Comparison of ENCODE assay signal across 8 cellular contexts in genomic region chr1:36400514-36400824, GRCh38. TPM values are rescaled to one million over a fixed set of nuclear protein-coding genes. Genes with fewer than 3 reads are reported as not detected.
DNase-seq lines count a peak whose midpoint lies in the region; FAIRE-seq and TF ChIP-seq lines count a peak whose summit lies in the region.

No MANE protein-coding gene starts in this region.

- peaks cover 4% of the 10 kb centered on the region for H3K36me3 Mint-ChIP-seq in nephron (ENCODE audit: low read depth)

- H3K9me3 ChIP-seq in A673 (ENCODE audit: low read depth, low read length, poor library complexity, severe bottlenecking) (no peaks in the 10 kb centered on the region), HUES48 (ENCODE audit: control insufficient read depth, insufficient read depth, low read length) (no peaks in the 10 kb centered on the region), kidney (ENCODE audit: control insufficient read depth in 1 of 2, low read length in 2 of 2) (no peaks in the 10 kb centered on the region)

- peak overlapping the region; percentile 93 to 97 (median 94) for H3K4me3 Mint-ChIP-seq in nephron

- no peaks in the 10 kb centered on the region for H3K9me3 Mint-ChIP-seq in nephron

- BruUV-seq in A673 (replicated peaks; lab: Mats Ljungman, UMichigan), result no TSS peak

- POLR2A ChIA-PET in A673 (lab: Charles Lee; ENCODE audit: low non-redundant PET), result interaction anchor here (1.5 kb wide), 1 partner anchor 14 kb away, joined by 5 read pairs; no protein-coding TSS in a partner anchor

- H3K4me1 Mint-ChIP-seq in nephron, result peaks cover 30% of the 10 kb centered on the region

- no peak overlapping the region for H3K9ac ChIP-seq in HUES48 (ENCODE audit: low read depth, low read length)
- no peak overlapping the region for H3K9ac ChIP-seq in kidney (ENCODE audit: low read length in 2 of 2)

- peak overlapping the region; percentile 22 for H3K27ac ChIP-seq in A673 (ENCODE audit: low read depth, low read length, poor library complexity, severe bottlenecking)
- H3K27ac ChIP-seq in HUES48 (ENCODE audit: low read depth, low read length), result peak overlapping the region; percentile 98
- H3K27ac ChIP-seq in cingulate gyrus (ENCODE audit: low read depth, low read length), result peak overlapping the region; percentile 39
- no peak overlapping the region for H3K27ac ChIP-seq in kidney (ENCODE audit: low read depth in 2 of 2, low read length in 2 of 2)

- TF ChIP-seq CTCF in A673 (conservative IDR thresholded peaks at IDR 0.05; ENCODE audit: low read depth, low read length) (no peak), nephron (IDR thresholded peaks at IDR 0.05; ENCODE audit: unreplicated experiment in 3 of 3) (no peak), kidney (IDR thresholded peaks at IDR 0.05; ENCODE audit: borderline replicate concordance, extremely low read depth, insufficient read depth) (no peak)

- DNase-seq in A673 (ENCODE audit: low spot score) (no peak), NCI-H524 treated with DMSO at 0.1 percent for 48 hours (lab: John Stamatoyannopoulos, UW) (no peak), kidney (no peak), iPS-NIHi11 (ENCODE audit: low spot score) (no peak), NCI-H1092 (lab: John Stamatoyannopoulos, UW) (no peak)

- no peaks in the 10 kb centered on the region for H3K27me3 Mint-ChIP-seq in nephron (ENCODE audit: low read depth)

- intact Hi-C loops in A673 (cut with micrococcal nuclease; ENCODE audit: unreplicated experiment), result no loop called here
- intact Hi-C loops in kidney (cut with DNase I), result no loop called here

- H3K36me3 ChIP-seq in A673 (ENCODE audit: insufficient read depth, low read length, poor library complexity, severe bottlenecking), result no peaks in the 10 kb centered on the region
- no peaks in the 10 kb centered on the region for H3K36me3 ChIP-seq in HUES48 (ENCODE audit: control insufficient read depth, insufficient read depth, low read length)
- no peaks in the 10 kb centered on the region for H3K36me3 ChIP-seq in kidney (ENCODE audit: control insufficient read depth in 1 of 2, insufficient read depth in 2 of 2, low read length in 2 of 2)

- no peak for FAIRE-seq in kidney (lab: Jason Lieb, UNC)

- H3K4me1 ChIP-seq in A673 (ENCODE audit: insufficient read depth, low read length, poor library complexity, severe bottlenecking) (peaks cover 8% of the 10 kb centered on the region), HUES48 (ENCODE audit: control insufficient read depth, insufficient read depth, low read length) (peaks cover 4% of the 10 kb centered on the region; the same call in 1 of the 2 replicates), kidney (ENCODE audit: control insufficient read depth in 1 of 2, insufficient read depth in 1 of 2, low read depth in 1 of 2, low read length in 2 of 2) (peaks cover 0 to 8% of the 10 kb centered on the region in 2 donors)

- H3K27me3 ChIP-seq in A673 (replicated peaks; ENCODE audit: insufficient read depth, low read depth, low read length, poor library complexity) (no peaks in the 10 kb centered on the region), HUES48 (ENCODE audit: control insufficient read depth, insufficient read depth, low read length) (no peaks in the 10 kb centered on the region)

- CTCF ChIA-PET in A673 (lab: Charles Lee), result interaction anchor here (0.6 kb wide), 1 partner anchor 105 kb away, joined by 6 read pairs; no protein-coding TSS in a partner anchor

- H3K27ac Mint-ChIP-seq in nephron, result peak overlapping the region; percentile 98 to 100 (median 99)

- no peak overlapping the region for H3K4me3 ChIP-seq in A673 (ENCODE audit: low read depth, low read length, poor library complexity, severe bottlenecking)
- H3K4me3 ChIP-seq in HUES48 (ENCODE audit: low read depth, low read length), result peak overlapping the region; percentile 54; the same call in 1 of the 2 replicates
- peak overlapping the region in 1 of 2 donors; percentile 65 for H3K4me3 ChIP-seq in kidney (ENCODE audit: low read length in 2 of 2)

RNA-seq across cellular contexts. Expression of gene LSM10, which starts 2.8 kb away (rescaled TPM):
- total RNA-seq in A673 (2021) (60.7 and 68.0 TPM in 2 replicates), kidney (29.5 TPM)
- 91.6 TPM for polyA plus RNA-seq in kidney (ENCODE audit: insufficient read depth, low read depth, low replicate concordance)

RNA-seq across cellular contexts. Expression of gene STK40, which starts 14.7 kb away (rescaled TPM):
- total RNA-seq in A673 (2021) (93.2 and 109 TPM in 2 replicates), kidney (39.2 TPM)
- polyA plus RNA-seq in kidney (ENCODE audit: insufficient read depth, low read depth, low replicate concordance), result 30.9 TPM

RNA-seq across cellular contexts. Expression of gene OSCP1, which starts 49.8 kb away (rescaled TPM):
- 5.7 and 10.6 TPM in 2 replicates for total RNA-seq in A673 (2021)
- 22.0 TPM for total RNA-seq in kidney
- 27.8 TPM for polyA plus RNA-seq in kidney (ENCODE audit: insufficient read depth, low read depth, low replicate concordance)

Comparison
In these comparisons a context has a peak if more than half of its experiments do, and no peak if none do; other contexts are left out.
1. H3K27ac ChIP-seq: peak in A673 (single experiment), HUES48 (single experiment) and cingulate gyrus (single experiment); none in kidney (0 of 2).